Comparison of ENCODE assay signal across 1 cellular context in genomic region chrX:154411322-154411980, GRCh38.
TF ChIP-seq lines count a peak whose summit lies in the region.

Gene TAFAZZIN (plus strand): TSS chrX:154411539. CDS start chrX:154411844, 305 bp downstream.

TF ChIP-seq in HepG2, 621 proteins besides CTCF, POLR2A, EP300 and RAD21 (continued from another document and continues in another):
- TF ChIP-seq ZNF101 (CRISPR knock-in tag; IDR thresholded peaks at IDR 0.05; ENCODE audit: borderline replicate concordance, low read depth) (no peak), LBX2 (CRISPR knock-in tag; IDR thresholded peaks at IDR 0.05; ENCODE audit: borderline replicate concordance) (no peak), HMG20A (CRISPR knock-in tag; IDR thresholded peaks at IDR 0.05; ENCODE audit: borderline replicate concordance) (no peak), ZSCAN25 (CRISPR knock-in tag; IDR thresholded peaks at IDR 0.05) (no peak), ZNF879 (CRISPR knock-in tag; IDR thresholded peaks at IDR 0.05) (no peak), JARID2 (CRISPR knock-in tag; IDR thresholded peaks at IDR 0.05; ENCODE audit: insufficient replicate concordance) (no peak), ZNF256 (CRISPR knock-in tag; conservative IDR thresholded peaks at IDR 0.05) (no peak), PPARG (CRISPR knock-in tag; conservative IDR thresholded peaks at IDR 0.05) (no peak), NFRKB (IDR thresholded peaks at IDR 0.05) (no peak), ZNF282 (IDR thresholded peaks at IDR 0.05; ENCODE audit: partially characterized antibody) (no peak), TFE3 (CRISPR knock-in tag; IDR thresholded peaks at IDR 0.05) (no peak), STAG1 (CRISPR knock-in tag; IDR thresholded peaks at IDR 0.05) (no peak), PRDM4 (CRISPR knock-in tag; IDR thresholded peaks at IDR 0.05; ENCODE audit: borderline replicate concordance) (no peak), ZBTB44 (CRISPR knock-in tag; IDR thresholded peaks at IDR 0.05) (no peak), ZNF543 (CRISPR knock-in tag; IDR thresholded peaks at IDR 0.05) (no peak), KMT2A (CRISPR knock-in tag; IDR thresholded peaks at IDR 0.05) (no peak), ZNF768 (CRISPR knock-in tag; IDR thresholded peaks at IDR 0.05) (no peak), YEATS2 (CRISPR knock-in tag; IDR thresholded peaks at IDR 0.05; ENCODE audit: borderline replicate concordance) (no peak), PAWR (CRISPR knock-in tag; IDR thresholded peaks at IDR 0.05; ENCODE audit: borderline replicate concordance) (no peak), CREB1 (IDR thresholded peaks at IDR 0.05) (no peak), CREB1 (CRISPR knock-in tag; IDR thresholded peaks at IDR 0.05) (no peak), HNRNPUL1 (IDR thresholded peaks at IDR 0.05; ENCODE audit: low read depth, low read length) (no peak), ZNF850 (CRISPR knock-in tag; conservative IDR thresholded peaks at IDR 0.05) (no peak), ZNF354B (CRISPR knock-in tag; IDR thresholded peaks at IDR 0.05) (no peak), PATZ1 (CRISPR knock-in tag; IDR thresholded peaks at IDR 0.05) (no peak), SOX6 (IDR thresholded peaks at IDR 0.05) (no peak), SOX6 (CRISPR knock-in tag; IDR thresholded peaks at IDR 0.05) (no peak), ZNF225 (CRISPR knock-in tag; IDR thresholded peaks at IDR 0.05) (no peak), SAP130 (CRISPR knock-in tag; IDR thresholded peaks at IDR 0.05; ENCODE audit: low read depth) (no peak; the same call in 1 of the 2 replicates), ZBTB42 (CRISPR knock-in tag; IDR thresholded peaks at IDR 0.05) (no peak), NFKB2 (CRISPR knock-in tag; IDR thresholded peaks at IDR 0.05; ENCODE audit: borderline replicate concordance) (no peak), PREB (CRISPR knock-in tag; IDR thresholded peaks at IDR 0.05) (no peak), BHLHE40 (IDR thresholded peaks at IDR 0.05; ENCODE audit: low read length) (no peak), RXRA (CRISPR knock-in tag; IDR thresholded peaks at IDR 0.05) (no peak), ATAD3A (CRISPR knock-in tag; IDR thresholded peaks at IDR 0.05) (no peak), NR2F2 (IDR thresholded peaks at IDR 0.05; ENCODE audit: borderline replicate concordance, low read depth) (no peak), ZNF713 (CRISPR knock-in tag; IDR thresholded peaks at IDR 0.05) (no peak), ZXDC (CRISPR knock-in tag; IDR thresholded peaks at IDR 0.05) (no peak), ZSCAN31 (CRISPR knock-in tag; IDR thresholded peaks at IDR 0.05; ENCODE audit: low read depth) (no peak), MXD4 (CRISPR knock-in tag; IDR thresholded peaks at IDR 0.05) (no peak), FOXA3 (CRISPR knock-in tag; IDR thresholded peaks at IDR 0.05) (no peak), ZBTB20 (CRISPR knock-in tag; IDR thresholded peaks at IDR 0.05; ENCODE audit: borderline replicate concordance, low read depth) (no peak), HNF4A (CRISPR knock-in tag; IDR thresholded peaks at IDR 0.05) (no peak), ZNF205 (CRISPR knock-in tag; IDR thresholded peaks at IDR 0.05) (no peak), AKNA (CRISPR knock-in tag; IDR thresholded peaks at IDR 0.05; ENCODE audit: borderline replicate concordance) (no peak), CENPBD1 (CRISPR knock-in tag; IDR thresholded peaks at IDR 0.05; ENCODE audit: borderline replicate concordance, low read depth) (no peak), ZNF670 (CRISPR knock-in tag; IDR thresholded peaks at IDR 0.05; ENCODE audit: borderline replicate concordance) (no peak), FOSL1 (CRISPR knock-in tag; IDR thresholded peaks at IDR 0.05; ENCODE audit: borderline replicate concordance) (0 out of 2 replicates have a peak, but pooled peaks have one; percentile 17), ZNF414 (CRISPR knock-in tag; IDR thresholded peaks at IDR 0.05) (no peak), IKZF5 (CRISPR knock-in tag; IDR thresholded peaks at IDR 0.05) (no peak)
